In the genomic region with DNA sequence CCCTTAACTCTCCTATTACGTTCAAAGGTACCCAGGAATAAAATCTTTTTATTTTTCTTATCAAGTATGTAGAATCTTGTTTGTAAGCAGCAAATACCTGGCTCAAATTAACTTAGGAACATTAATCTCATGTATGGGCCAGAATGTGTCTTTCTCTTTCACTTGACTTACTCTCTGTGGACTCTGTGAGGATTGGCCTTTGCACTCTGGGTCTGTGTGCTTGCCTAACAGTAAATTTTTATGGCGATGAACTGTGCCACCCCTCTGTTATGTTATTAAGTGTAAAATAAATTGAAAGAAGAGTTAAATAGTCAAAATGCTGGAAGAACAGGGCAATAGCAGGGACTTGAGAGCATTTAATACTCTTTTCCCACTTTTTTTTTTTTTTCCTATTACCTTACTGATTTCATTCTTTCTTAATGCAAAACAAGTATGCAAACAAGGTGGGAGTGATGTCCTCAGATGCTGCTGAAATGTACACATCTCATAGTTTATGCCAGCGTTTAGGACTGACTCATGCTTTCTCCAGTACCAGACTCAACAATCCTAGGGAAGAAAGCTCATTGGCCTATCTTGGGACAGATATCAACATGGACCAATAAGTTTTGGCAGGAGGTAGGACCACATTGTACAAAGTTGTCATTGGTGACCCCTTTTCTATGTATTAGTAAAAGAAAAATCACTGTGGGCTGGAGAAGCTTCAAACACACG, we compare ENCODE assay signal across 29 cellular contexts. TPM values are rescaled to one million over a fixed set of nuclear protein-coding genes. Genes with fewer than 3 reads are reported as not detected.
"Had no signal": no experiment of that assay in that cellular context is flagged by ENCODE, and none has a peak within 500 bp of the region (broad histone marks: within the 10 kb centered on the region; RNA-seq: fewer than 3 reads in every experiment).

No MANE protein-coding gene starts in this region.

- H3K36me3 ChIP-seq: MG63, Peyer's patch, SJSA1 had no signal

- H3K9me3 ChIP-seq: MG63, Peyer's patch, SJSA1 had no signal

- H3K27me3 Mint-ChIP-seq: activated T-cell treated with anti-CD3 and anti-CD28 coated beads, Interleukin-2, amount 50 U/mL, for 24 hours; brain had no signal

- ATAC-seq: activated CD8-positive, alpha-beta T cell treated with anti-CD3 and anti-CD28 coated beads, Interleukin-2, amount 10 ng/mL, durations not matched to agents 7 days and 5 days; activated naive CD4-positive, alpha-beta T cell treated with anti-CD3 and anti-CD28 coated beads, Interleukin-2, amount 50 U/mL, for 72 hours; activated naive CD8-positive, alpha-beta T cell treated with anti-CD3 and anti-CD28 coated beads, Interleukin-2, amount 50 U/mL, for 24 hours; SK-N-SH treated with all-trans-retinoic acid at 6 μM for 48 hours; T-helper 17 cell; WTC11 had no signal

- DNase-seq: activated CD4-positive, alpha-beta T cell treated with anti-CD3 and anti-CD28 coated beads for 48 hours; activated CD4-positive, alpha-beta T cell treated with anti-CD3 and anti-CD28 coated beads, Interleukin-2, amount 50 U/mL, for 4 hours; activated CD4-positive, CD25-positive, alpha-beta regulatory T cell treated with anti-CD3 and anti-CD28 coated beads, Interleukin-2, amount 50 U/mL, for 72 hours; activated CD8-positive, alpha-beta T cell treated with anti-CD3 and anti-CD28 coated beads, Interleukin-2, amount 10 ng/mL, durations not matched to agents 7 days and 5 days; activated effector memory CD4-positive, alpha-beta T cell treated with anti-CD3 and anti-CD28 coated beads, Interleukin-2, amount 50 U/mL, for 16 hours; activated naive CD4-positive, alpha-beta T cell treated with Interleukin-2 at 50 U/mL for 16 hours; activated naive CD8-positive, alpha-beta T cell treated with anti-CD3 and anti-CD28 coated beads, Interleukin-2, amount 50 U/mL, for 24 hours; activated T-cell treated with anti-CD3 and anti-CD28 coated beads, Interleukin-2, amount 50 U/mL, for 24 hours; amygdala; MG63; NCI-H1105; NCI-H1436; NCI-H1694 treated with DMSO at 0.1 percent for 48 hours; NCI-H2081; NCI-H446; NCI-H524; NCI-H82; NK-92 treated with Interleukin-12 subunit alpha and Interleukin-12 subunit beta, amount 100 ng/mL, for 24 hours; SHP77; T-helper 17 cell; T-helper 9 cell had no signal

- H3K4me3 ChIP-seq: MG63, Peyer's patch, SJSA1 had no signal

- H3K36me3 Mint-ChIP-seq: activated naive CD4-positive, alpha-beta T cell treated with anti-CD3 and anti-CD28 coated beads, Interleukin-2, amount 50 U/mL, for 72 hours; brain; WTC11 had no signal

- H3K9me3 Mint-ChIP-seq: activated naive CD8-positive, alpha-beta T cell treated with anti-CD3 and anti-CD28 coated beads, Interleukin-2, amount 50 U/mL, for 24 hours; activated T-cell treated with anti-CD3 and anti-CD28 coated beads, Interleukin-2, amount 50 U/mL, for 24 hours; activated T-helper 1 cell treated with anti-CD3 and anti-CD28 coated beads, Interleukin-12 subunit alpha, Interleukin-12 subunit beta, Interleukin-2, Interleukin-4 antibody, amounts not matched to agents 30 ng/mL and 10 ng/mL and 1 ng/mL, durations not matched to agents 14 hours and 24 hours and 36 hours; brain; central memory CD8-positive, alpha-beta T cell; WTC11 had no signal

- H3K27ac Mint-ChIP-seq: activated CD8-positive, alpha-beta T cell treated with anti-CD3 and anti-CD28 coated beads, Interleukin-2, amount 10 ng/mL, durations not matched to agents 7 days and 5 days; activated naive CD4-positive, alpha-beta T cell treated with anti-CD3 and anti-CD28 coated beads, Interleukin-2, amount 50 U/mL, for 72 hours; activated naive CD8-positive, alpha-beta T cell treated with anti-CD3 and anti-CD28 coated beads, Interleukin-2, amount 50 U/mL, for 24 hours; activated T-cell treated with anti-CD3 and anti-CD28 coated beads, Interleukin-2, amount 50 U/mL, for 24 hours; activated T-helper 1 cell treated with anti-CD3 and anti-CD28 coated beads, Interleukin-12 subunit alpha, Interleukin-12 subunit beta, Interleukin-2, Interleukin-4 antibody, amounts not matched to agents 30 ng/mL and 10 ng/mL and 1 ng/mL, durations not matched to agents 14 hours and 24 hours and 36 hours; brain; T-helper 17 cell; WTC11 had no signal

- H3K27ac ChIP-seq: Peyer's patch, SJSA1 had no signal

- H3K4me1 Mint-ChIP-seq: activated naive CD8-positive, alpha-beta T cell treated with anti-CD3 and anti-CD28 coated beads, Interleukin-2, amount 50 U/mL, for 24 hours; central memory CD8-positive, alpha-beta T cell; T-helper 17 cell had no signal

- H3K27me3 ChIP-seq: MG63, Peyer's patch, SJSA1 had no signal

- H3K4me3 Mint-ChIP-seq: activated CD8-positive, alpha-beta T cell treated with anti-CD3 and anti-CD28 coated beads, Interleukin-2, amount 10 ng/mL, durations not matched to agents 7 days and 5 days; activated naive CD8-positive, alpha-beta T cell treated with anti-CD3 and anti-CD28 coated beads, Interleukin-2, amount 50 U/mL, for 24 hours; activated T-cell treated with anti-CD3 and anti-CD28 coated beads, Interleukin-2, amount 50 U/mL, for 24 hours; activated T-helper 1 cell treated with anti-CD3 and anti-CD28 coated beads, Interleukin-12 subunit alpha, Interleukin-12 subunit beta, Interleukin-2, Interleukin-4 antibody, amounts not matched to agents 30 ng/mL and 10 ng/mL and 1 ng/mL, durations not matched to agents 14 hours and 24 hours and 36 hours; brain; central memory CD8-positive, alpha-beta T cell; T-helper 17 cell; WTC11 had no signal

RNA-seq across cellular contexts. Expression of a gene that starts 25.5 kb away (rescaled TPM):
- total RNA-seq: activated CD8-positive, alpha-beta T cell treated with anti-CD3 and anti-CD28 coated beads, Interleukin-2, amount 10 ng/mL, durations not matched to agents 7 days and 5 days; activated naive CD4-positive, alpha-beta T cell treated with anti-CD3 and anti-CD28 coated beads, Interleukin-2, amount 50 U/mL, for 72 hours; activated T-helper 1 cell treated with anti-CD3 and anti-CD28 coated beads, Interleukin-12 subunit alpha, Interleukin-12 subunit beta, Interleukin-2, Interleukin-4 antibody, amounts not matched to agents 30 ng/mL and 10 ng/mL and 1 ng/mL, durations not matched to agents 14 hours and 24 hours and 36 hours; T-helper 17 cell had no signal
